Comparison of ENCODE assay signal across 8 cellular contexts in genomic region chr14:52315355-52315718, GRCh38. TPM values are rescaled to one million over a fixed set of nuclear protein-coding genes. Genes with fewer than 3 reads are reported as not detected.
DNase-seq lines count a peak whose midpoint lies in the region; ATAC-seq, FAIRE-seq and TF ChIP-seq lines count a peak whose summit lies in the region.

No MANE protein-coding gene starts in this region.

- H3K79me2 ChIP-seq in H1 (ENCODE audit: control insufficient read depth in 1 of 2, insufficient read depth in 2 of 2, low read length in 2 of 2) (no peaks in the 10 kb centered on the region), neural progenitor cell (ENCODE audit: low read depth) (no peaks in the 10 kb centered on the region)

- 24% methylated on average over 11 of the region's 11 CpGs; no CpG with 5 or more reads in 1 of the 2 experiments for WGBS in H1 (ENCODE audit: extremely low coverage in 1 of 2, insufficient coverage in 1 of 2, insufficient read length in 1 of 2, insufficient replicate concordance in 2 of 2, low coverage in 1 of 2, low lambda C conversion rate in 2 of 2, missing lambda C conversion rate in 1 of 2), 2 experiments

- H3K14ac ChIP-seq in H1 (ENCODE audit: insufficient read length): no peak overlapping the region

- peaks cover 17% of the 10 kb centered on the region for H3K36me3 Mint-ChIP-seq in CD4-positive, alpha-beta T cell (ENCODE audit: low read depth)
- no peaks in the 10 kb centered on the region for H3K36me3 Mint-ChIP-seq in neural progenitor cell

- H3K79me1 ChIP-seq in H1 (ENCODE audit: low read depth, low read length): no peaks in the 10 kb centered on the region

- ATAC-seq in CD4-positive, alpha-beta T cell (ENCODE audit: poor library complexity): peak; percentile 16
- no peak for ATAC-seq in GM21447 (IDR thresholded peaks at IDR 0.05; ENCODE audit: unreplicated experiment)

- H3K4ac ChIP-seq in H1 (replicated peaks; ENCODE audit: insufficient read length, low read depth, low read length): no peak overlapping the region

- FAIRE-seq in H1 (lab: Jason Lieb, UNC): no peak

- H3K4me2 ChIP-seq in H1 (ENCODE audit: insufficient read depth in 1 of 2, low read depth in 2 of 2, low read length in 2 of 2): peak overlapping the region; percentile 96 to 99
- H3K4me2 ChIP-seq in neural progenitor cell: peak overlapping the region; percentile 93

- H2BK12ac ChIP-seq in H1 (ENCODE audit: low read depth, low read length): no peak overlapping the region; the same call in 1 of the 2 replicates

- H3K36me3 ChIP-seq in H1 (ENCODE audit: control insufficient read depth in 2 of 4, insufficient read depth in 4 of 4, low read length in 3 of 4) (no peaks in the 10 kb centered on the region), neural progenitor cell (no peaks in the 10 kb centered on the region)

- H3K9me3 ChIP-seq in CD4-positive, alpha-beta T cell (ENCODE audit: control insufficient read depth, low read length): no peaks in the 10 kb centered on the region
- no peaks in the 10 kb centered on the region for H3K9me3 ChIP-seq in H1 (ENCODE audit: insufficient read depth in 2 of 2, low read depth in 1 of 2, low read length in 1 of 2)
- no peaks in the 10 kb centered on the region for H3K9me3 ChIP-seq in neural progenitor cell (ENCODE audit: low read depth)

- H3K27ac ChIP-seq in CD4-positive, alpha-beta T cell (ENCODE audit: low read depth, low read length): no peak overlapping the region
- H3K27ac ChIP-seq in H1 (ENCODE audit: low read depth, low read length) (no peak overlapping the region), neural progenitor cell (no peak overlapping the region)

- peaks cover 3 to 10% (median 6%) of the 10 kb centered on the region in 4 experiments for H3K4me1 ChIP-seq in H1 (replicated peaks in 1 of 4; ENCODE audit: control insufficient read depth in 3 of 4, insufficient read depth in 4 of 4, low read length in 3 of 4)
- H3K4me1 ChIP-seq in neural progenitor cell: peaks cover 11% of the 10 kb centered on the region

- peak overlapping the region; percentile 77 for H3K27ac Mint-ChIP-seq in CD4-positive, alpha-beta T cell
- H3K27ac Mint-ChIP-seq in neural progenitor cell: no peak overlapping the region

- H3K56ac ChIP-seq in H1 (replicated peaks; ENCODE audit: insufficient read length, low read depth, low read length): no peak overlapping the region

- no peak for TF ChIP-seq POLR2A in H1 (IDR thresholded peaks at IDR 0.05; ENCODE audit: control extremely low read depth in 1 of 2, low read depth in 2 of 2, low read length in 2 of 2)

- peaks cover 74% of the 10 kb centered on the region for H3K4me1 Mint-ChIP-seq in CD4-positive, alpha-beta T cell (ENCODE audit: low read depth)
- peaks cover 15% of the 10 kb centered on the region for H3K4me1 Mint-ChIP-seq in neural progenitor cell

- H4K91ac ChIP-seq in H1 (replicated peaks; ENCODE audit: insufficient read length, low read length): no peak overlapping the region

- H4K20me1 ChIP-seq in H1 (replicated peaks in 1 of 2; ENCODE audit: control insufficient read depth in 1 of 2, insufficient read depth in 2 of 2, low read length in 2 of 2) (no peaks in the 10 kb centered on the region), neural progenitor cell (ENCODE audit: low read depth) (peaks cover 24% of the 10 kb centered on the region)

- no peaks in the 10 kb centered on the region for H3K27me3 ChIP-seq in CD4-positive, alpha-beta T cell (ENCODE audit: control insufficient read depth, insufficient read depth, low read length)
- peaks cover 33 to 49% (median 45%) of the 10 kb centered on the region in 4 experiments for H3K27me3 ChIP-seq in H1 (replicated peaks in 1 of 4; ENCODE audit: control insufficient read depth in 3 of 4, extremely low read depth in 1 of 4, insufficient read depth in 3 of 4, low read length in 3 of 4)
- H3K27me3 ChIP-seq in neural progenitor cell: peaks cover 78% of the 10 kb centered on the region

- no peak for TF ChIP-seq EP300 in H1 (IDR thresholded peaks at IDR 0.05; ENCODE audit: borderline replicate concordance in 1 of 2, low read depth in 2 of 2, low read length in 2 of 2)

- H3K4me3 ChIP-seq in H1 (ENCODE audit: extremely low read depth in 1 of 4, insufficient read depth in 2 of 4, low read depth in 3 of 4, low read length in 4 of 4) (peak overlapping the region; percentile 46 to 68 (median 50); a peak in 7 of 8 replicates), neural progenitor cell (peak overlapping the region; percentile 52)

- peaks cover 47% of the 10 kb centered on the region for H3K27me3 Mint-ChIP-seq in CD4-positive, alpha-beta T cell
- peaks cover 50% of the 10 kb centered on the region for H3K27me3 Mint-ChIP-seq in neural progenitor cell (ENCODE audit: insufficient read depth, low read depth)

- H2AFZ ChIP-seq in H1 (ENCODE audit: low read length) (peak overlapping the region; percentile 98), neural progenitor cell (replicated peaks) (no peak overlapping the region)

- H3F3A ChIP-seq in neural progenitor cell (ENCODE audit: low read depth): peaks cover 7% of the 10 kb centered on the region

- no peak for TF ChIP-seq RAD21 in H1 (IDR thresholded peaks at IDR 0.05 in 1 of 2, conservative IDR thresholded peaks at IDR 0.05 in 1 of 2; ENCODE audit: low read depth in 2 of 2, low read length in 2 of 2)

- TF ChIP-seq CTCF in CD4-positive, alpha-beta T cell (IDR thresholded peaks at IDR 0.05): no peak
- no peak for TF ChIP-seq CTCF in H1 (IDR thresholded peaks at IDR 0.05; ENCODE audit: control extremely low read depth in 1 of 3, insufficient read depth in 1 of 3, low read depth in 1 of 3, low read length in 3 of 3)
- TF ChIP-seq CTCF in neural progenitor cell (IDR thresholded peaks at IDR 0.05): no peak

- no peaks in the 10 kb centered on the region for H3K9me3 Mint-ChIP-seq in CD4-positive, alpha-beta T cell
- peaks cover 5% of the 10 kb centered on the region for H3K9me3 Mint-ChIP-seq in neural progenitor cell

- H3K9ac ChIP-seq in H1 (replicated peaks in 1 of 4; ENCODE audit: extremely low read depth in 1 of 4, low read depth in 3 of 4, low read length in 3 of 4): no peak overlapping the region
- no peak overlapping the region for H3K9ac ChIP-seq in neural progenitor cell

- H2BK120ac ChIP-seq in H1 (replicated peaks; ENCODE audit: low read depth, low read length): no peak overlapping the region

- H4K8ac ChIP-seq in H1 (ENCODE audit: extremely low read depth, insufficient read depth, low read length): no peak overlapping the region

- no peak overlapping the region for H2AK5ac ChIP-seq in H1 (ENCODE audit: low read depth, low read length)

- H3K4me3 Mint-ChIP-seq in CD4-positive, alpha-beta T cell: peak overlapping the region; percentile 97
- H3K4me3 Mint-ChIP-seq in neural progenitor cell: peak overlapping the region; percentile 91

- H3K23me2 ChIP-seq in H1 (ENCODE audit: low read depth, low read length): peaks cover 17% of the 10 kb centered on the region

- no peak overlapping the region for H2BK20ac ChIP-seq in H1 (ENCODE audit: low read length)

- intact Hi-C loops in CD4-positive, alpha-beta T cell (cut with DNase I, micrococcal nuclease): loop anchor here in 1 of 2 experiments (10.0 kb wide), 1 partner anchor 89 kb away; no protein-coding TSS in a partner anchor

- DNase-seq in CD4-positive, alpha-beta T cell: no peak
- DNase-seq in MV-4-11 (lab: John Stamatoyannopoulos, UW) (peak; percentile 83), H1 (ENCODE audit: low read depth in 1 of 2, low spot score in 2 of 2) (no peak), neural progenitor cell (ENCODE audit: low spot score) (peak; percentile 23), COR-L47 (lab: John Stamatoyannopoulos, UW) (no peak), SKM-1 treated with dmso at 0.1 percent for 144 hours (lab: John Stamatoyannopoulos, UW; ENCODE audit: unreplicated experiment) (no peak)
- no peak for DNase-seq in activated effector memory CD4-positive, alpha-beta T cell treated with Interleukin-2 at 50 U/mL for 16 hours

- no peak overlapping the region for H3K18ac ChIP-seq in H1 (ENCODE audit: extremely low read depth, low read length)

- CTCF ChIA-PET in CD4-positive, alpha-beta T cell (lab: Charles Lee): interaction anchor here (1.1 kb wide), 1 partner anchor 11 kb away, joined by 3 read pairs; no protein-coding TSS in a partner anchor
- CTCF ChIA-PET in H1 (lab: Charles Lee; ENCODE audit: partially characterized antibody): no interaction called here

- H3K23ac ChIP-seq in H1 (ENCODE audit: insufficient read length): no peak overlapping the region

- no peak overlapping the region for H4K5ac ChIP-seq in H1 (ENCODE audit: insufficient read length, low read depth, low read length)

- POLR2A ChIA-PET in CD4-positive, alpha-beta T cell (lab: Charles Lee): interaction anchor here (0.9 to 2.1 kb wide), 4 partner anchors 37 to 238 kb away, joined by 3 to 6 read pairs (median 4); partner anchors contain the start of gene TXNDC16
- POLR2A ChIA-PET in H1 (lab: Charles Lee; ENCODE audit: partially characterized antibody): no interaction called here

- H2BK15ac ChIP-seq in H1 (ENCODE audit: low read length): no peak overlapping the region

- H2BK5ac ChIP-seq in H1 (ENCODE audit: low read depth, low read length): no peak overlapping the region

RNA-seq across cellular contexts. Expression of gene PTGER2, which starts 1.2 kb away (rescaled TPM):
- 1 to 10 TPM; 4.3 to 4.8 TPM for total RNA-seq in CD4-positive, alpha-beta T cell
- total RNA-seq in H1 (2021; fragmentation: NEBNext Ultra II Directional; extraction: Animal tissue kit (Norgen Biotek cat#: 25700)): 1.2 TPM in 2 replicates
- polyA plus RNA-seq in H1 (2011; rRNA removed): 1.2 and 1.4 TPM in 2 replicates
- 0.84 TPM for polyA plus RNA-seq in H1 (2011; cell fraction: cytosol; rRNA removed)
- polyA plus RNA-seq in H1 (2011; cell fraction: nucleus; rRNA removed): 0.68 TPM
- 0.64 to 1.9 TPM (median 0.91 TPM) in 4 replicates for polyA plus RNA-seq in H1 (2012, experiment 1 of 2)
- 0.41 TPM for polyA plus RNA-seq in H1 (2012, experiment 2 of 2)
- 0.85 TPM for polyA plus RNA-seq in H1 (2013, experiment 1 of 2)
- polyA plus RNA-seq in H1 (2013, experiment 2 of 2): 0.99 TPM
- polyA minus RNA-seq in H1 (2011; rRNA and poly(A)+ RNA removed): 0.50 and 0.85 TPM in 2 replicates
- 1.4 TPM for polyA minus RNA-seq in H1 (2011; cell fraction: cytosol; rRNA and poly(A)+ RNA removed)
- polyA minus RNA-seq in H1 (2011; cell fraction: nucleus; rRNA and poly(A)+ RNA removed): 0.90 TPM
- not detected in 2 replicates for total RNA-seq in neural progenitor cell (ENCODE audit: low replicate concordance)

RNA-seq across cellular contexts. Expression of gene PTGDR, which starts 47.8 kb away (rescaled TPM):
- total RNA-seq in CD4-positive, alpha-beta T cell: under 1 TPM; 0.20 to 0.41 TPM
- 0.21 and 0.22 TPM in 2 replicates for total RNA-seq in H1 (2021; fragmentation: NEBNext Ultra II Directional; extraction: Animal tissue kit (Norgen Biotek cat#: 25700))
- polyA plus RNA-seq in H1 (2011; rRNA removed): 0.64 and 0.83 TPM in 2 replicates
- polyA plus RNA-seq in H1 (2011; cell fraction: cytosol; rRNA removed): 0.32 TPM
- polyA plus RNA-seq in H1 (2011; cell fraction: nucleus; rRNA removed): 1.2 TPM
- polyA plus RNA-seq in H1 (2012, experiment 1 of 2): 0.28 to 0.71 TPM (median 0.36 TPM) in 4 replicates
- polyA plus RNA-seq in H1 (2012, experiment 2 of 2): 0.14 TPM
- polyA plus RNA-seq in H1 (2013, experiment 1 of 2): 0.22 TPM
- polyA plus RNA-seq in H1 (2013, experiment 2 of 2): 0.22 TPM
- 0.28 and 0.32 TPM in 2 replicates for polyA minus RNA-seq in H1 (2011; rRNA and poly(A)+ RNA removed)
- not detected for polyA minus RNA-seq in H1 (2011; cell fraction: cytosol; rRNA and poly(A)+ RNA removed)
- polyA minus RNA-seq in H1 (2011; cell fraction: nucleus; rRNA and poly(A)+ RNA removed): 2.4 TPM
- 0.58 and 0.71 TPM in 2 replicates for total RNA-seq in neural progenitor cell (ENCODE audit: low replicate concordance)

Comparison
In these comparisons a context has a peak if more than half of its experiments do, and no peak if none do; other contexts are left out.
1. DNase-seq: peak in MV-4-11 (single experiment) and neural progenitor cell (single experiment); none in CD4-positive, alpha-beta T cell (0 of 10), H1 (0 of 2), COR-L47 (single experiment), SKM-1 treated with dmso at 0.1 percent for 144 hours (single experiment) and activated effector memory CD4-positive, alpha-beta T cell treated with Interleukin-2 at 50 U/mL for 16 hours (single experiment).